In the genomic region with DNA sequence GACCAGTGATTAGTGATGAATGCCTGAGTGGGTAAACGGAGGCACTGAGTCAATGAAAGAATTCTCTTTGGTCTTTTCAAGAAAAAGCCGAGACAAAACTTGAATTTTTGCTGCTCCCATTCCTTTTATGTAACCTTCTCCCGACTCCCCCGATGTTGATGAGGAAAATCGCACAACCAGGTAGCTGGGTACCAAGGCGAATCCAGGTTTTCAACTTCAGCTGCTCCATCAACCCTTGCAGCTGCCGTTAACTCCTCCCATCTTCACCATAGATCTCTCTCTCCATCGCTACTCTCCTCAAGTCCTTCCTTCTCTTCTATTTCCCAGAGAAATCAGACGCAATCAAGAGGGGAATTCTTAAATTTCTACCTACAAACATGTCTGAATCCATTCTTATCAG, we compare ENCODE assay signal across 9 cellular contexts. TPM values are rescaled to one million over a fixed set of nuclear protein-coding genes. Genes with fewer than 3 reads are reported as not detected.
A peak's percentile ranks its signal among the peaks of the same experiment; 100 is the strongest.
DNase-seq lines count a peak whose midpoint lies in the region; ATAC-seq, FAIRE-seq and TF ChIP-seq lines count a peak whose summit lies in the region.
"Had no signal": no experiment of that assay in that cellular context is flagged by ENCODE, and none has a peak within 500 bp of the region (broad histone marks: within the 10 kb centered on the region; RNA-seq: fewer than 3 reads in every experiment).

No MANE protein-coding gene starts in this region.

- H3K4me3 ChIP-seq in heart right ventricle, result peak overlapping the region in 9 of 10 donors; percentile 34 to 66 (median 54)
- H3K4me3 ChIP-seq in GM12878, result peak overlapping the region; percentile 18; the same call in 1 of the 2 replicates
- H3K4me3 ChIP-seq in right lobe of liver, result peak overlapping the region; percentile 32 to 53 (median 48)
- peak overlapping the region; percentile 37 to 53 for H3K4me3 ChIP-seq in vagina

- TF ChIP-seq EP300 in GM12878 (IDR thresholded peaks at IDR 0.05; ENCODE audit: borderline replicate concordance in 1 of 2, control insufficient read depth in 1 of 2, low read depth in 2 of 2, low read length in 2 of 2), result no peak

- H3K4me2 ChIP-seq in GM12878 (ENCODE audit: control insufficient read depth, insufficient read depth), result peak overlapping the region; percentile 92

- SMC1A ChIA-PET in GM12878 (lab: Charles Lee; ENCODE audit: uncharacterized antibody, unreplicated experiment), result interaction anchor here (1.7 kb wide), 1 partner anchor 27 kb away, joined by 6 read pairs; no protein-coding TSS in a partner anchor

- H3K36me3 ChIP-seq in heart right ventricle, result no peaks in the 10 kb centered on the region
- no peaks in the 10 kb centered on the region for H3K36me3 ChIP-seq in GM12878 (ENCODE audit: control insufficient read depth in 2 of 2, insufficient read depth in 2 of 2, low read length in 1 of 2)
- no peaks in the 10 kb centered on the region for H3K36me3 ChIP-seq in right lobe of liver
- no peaks in the 10 kb centered on the region for H3K36me3 ChIP-seq in vagina

- H3K27ac ChIP-seq in heart right ventricle, result peak overlapping the region in 2 of 10 donors; percentile 6 to 80
- no peak overlapping the region for H3K27ac ChIP-seq in GM12878 (ENCODE audit: control insufficient read depth, insufficient read depth)
- peak overlapping the region in 1 of 3 donors; percentile 25 for H3K27ac ChIP-seq in right lobe of liver
- peak overlapping the region; percentile 46 for H3K27ac ChIP-seq in vagina

- no peak for TF ChIP-seq RAD21 in GM12878 (IDR thresholded peaks at IDR 0.05; ENCODE audit: insufficient read depth, low read depth, low read length)

- peaks cover 6 to 32% (median 22%) of the 10 kb centered on the region in 9 donors for H3K4me1 ChIP-seq in heart right ventricle
- H3K4me1 ChIP-seq in GM12878 (ENCODE audit: control insufficient read depth, insufficient read depth, low read length), result 0 out of 2 replicates have a peak, but pooled peaks cover 3% of the 10 kb centered on the region
- H3K4me1 ChIP-seq in right lobe of liver, result peaks cover 0 to 11% (median 0%) of the 10 kb centered on the region in 4 donors
- peaks cover 16% of the 10 kb centered on the region for H3K4me1 ChIP-seq in vagina

- H3K27me3 ChIP-seq in heart right ventricle (peaks cover 0 to 4% (median 0%) of the 10 kb centered on the region in 7 donors), GM12878 (replicated peaks in 1 of 2; ENCODE audit: control insufficient read depth in 2 of 2, insufficient read depth in 2 of 2, low read length in 1 of 2) (peaks cover 0 to 8% of the 10 kb centered on the region in 2 experiments; a peak in 3 of 4 replicates), right lobe of liver (no peaks in the 10 kb centered on the region), vagina (no peaks in the 10 kb centered on the region)

- 9 to 11% methylated on average over 9 of the region's 9 CpGs for WGBS in heart right ventricle, 2 donors
- WGBS in GM12878 (ENCODE audit: insufficient coverage, insufficient replicate concordance, low lambda C conversion rate, missing lambda C conversion rate), result 37% methylated on average over 9 of the region's 9 CpGs
- WGBS in right lobe of liver (ENCODE audit: insufficient coverage, low coverage, low lambda C conversion rate, missing lambda C conversion rate), result 9% methylated on average over 9 of the region's 9 CpGs

- DNase-seq in heart right ventricle, result no peak
- DNase-seq in left ventricle myocardium superior, result no peak
- no peak for DNase-seq in GM12878 (ENCODE audit: low read depth, low spot score)
- DNase-seq in right lobe of liver, result no peak
- no peak for DNase-seq in vagina (ENCODE audit: extremely low spot score in 2 of 2)
- DNase-seq in NOMO-1 (lab: John Stamatoyannopoulos, UW; ENCODE audit: unreplicated experiment in 2 of 2), result no peak
- no peak for DNase-seq in superior temporal gyrus (ENCODE audit: extremely low spot score)

- FAIRE-seq in GM12878 (lab: Jason Lieb, UNC), result no peak

- H4K20me1 ChIP-seq in GM12878 (ENCODE audit: control insufficient read depth, insufficient read depth), result no peaks in the 10 kb centered on the region

- TF ChIP-seq CTCF in heart right ventricle (IDR thresholded peaks at IDR 0.05), result no peak
- no peak for TF ChIP-seq CTCF in GM12878 (IDR thresholded peaks at IDR 0.05 in 2 of 3, conservative IDR thresholded peaks at IDR 0.05 in 1 of 3; ENCODE audit: control insufficient read depth in 2 of 3, extremely low read depth in 1 of 3, insufficient read depth in 1 of 3, low read depth in 3 of 3, low read length in 3 of 3)
- TF ChIP-seq CTCF in right lobe of liver (IDR thresholded peaks at IDR 0.05), result no peak
- TF ChIP-seq CTCF in vagina (IDR thresholded peaks at IDR 0.05), result no peak

- peak overlapping the region; percentile 74 for H2AFZ ChIP-seq in GM12878 (ENCODE audit: control insufficient read depth, low read depth, low read length)

- CTCF ChIA-PET in GM12878 (lab: Yijun Ruan, JAX), result interaction anchor here (0.9 to 17.9 kb wide), 8 partner anchors 11 to 95 kb away, joined by 3 to 183 read pairs (median 6); no protein-coding TSS in a partner anchor

- no peaks in the 10 kb centered on the region for H3K9me3 ChIP-seq in heart right ventricle
- H3K9me3 ChIP-seq in GM12878 (replicated peaks; ENCODE audit: control insufficient read depth, insufficient read depth, low read length), result no peaks in the 10 kb centered on the region
- H3K9me3 ChIP-seq in right lobe of liver, result no peaks in the 10 kb centered on the region
- H3K9me3 ChIP-seq in vagina, result no peaks in the 10 kb centered on the region

- no peak overlapping the region for H3K9ac ChIP-seq in GM12878 (ENCODE audit: control insufficient read depth, insufficient read depth, low read length)

- RAD21 ChIA-PET in GM12878 (lab: Charles Lee; ENCODE audit: unreplicated experiment), result interaction anchor here (2.8 kb wide), 1 partner anchor 92 kb away, joined by 8 read pairs; no protein-coding TSS in a partner anchor

- no TSS peak for BruUV-seq in GM12878 (replicated peaks; lab: Mats Ljungman, UMichigan)

- in situ Hi-C loops in GM12878 (cut with MboI), result no loop called here

- ATAC-seq in heart right ventricle (no peak), left ventricle myocardium superior (no peak), GM12878 (no peak), right lobe of liver (no peak), HG03378 (IDR thresholded peaks at IDR 0.05; ENCODE audit: unreplicated experiment) (no peak)

- intact Hi-C loops in heart right ventricle (cut with DNase I), result loop anchor here in 6 of 10 donors (5.0 to 10.0 kb wide), 3 partner anchors 40 to 93 kb away; partner anchors contain the start of gene C1QTNF5 (in 1 of the 6)
- intact Hi-C loops in left ventricle myocardium superior (cut with micrococcal nuclease), result no loop called here
- intact Hi-C loops in GM12878 (cut with micrococcal nuclease; ENCODE audit: unreplicated experiment), result no loop called here
- intact Hi-C loops in right lobe of liver (cut with DNase I), result no loop called here
- intact Hi-C loops in vagina (cut with DNase I), result no loop called here

- TF ChIP-seq POLR2A in GM12878 (IDR thresholded peaks at IDR 0.05; ENCODE audit: low read depth, low read length) (no peak), right lobe of liver (IDR thresholded peaks at IDR 0.05) (no peak), vagina (IDR thresholded peaks at IDR 0.05) (no peak)

- H3K79me2 ChIP-seq in GM12878 (ENCODE audit: control insufficient read depth, insufficient read depth, low read length), result no peaks in the 10 kb centered on the region

- POLR2A ChIA-PET in GM12878 (lab: Charles Lee), result no interaction called here

RNA-seq across cellular contexts. Expression of gene USP2, which starts 0.6 kb away (rescaled TPM):
- total RNA-seq in heart right ventricle, result 100 to 1,000 TPM in 9 of 10 donors, 10 to 100 TPM in 1; 87.0 to 183 (median 136) TPM
- 10 to 100 TPM; 42.0 to 64.9 TPM for polyA plus RNA-seq in heart right ventricle
- total RNA-seq in left ventricle myocardium superior, result 173 TPM
- 0.69 TPM in 1 of 2 replicates, not detected in the other for total RNA-seq in GM12878 (2013; cell fraction: nucleolus; rRNA removed)
- total RNA-seq in GM12878 (2014; rRNA removed), result not detected in 2 replicates
- not detected in 2 replicates for total RNA-seq in GM12878 (2014; rRNA removed; fragmentation: Illumina TruSeq; extraction: Trizol)
- 0.13 TPM in 1 of 2 replicates, not detected in the other for total RNA-seq in GM12878 (2021)
- polyA plus RNA-seq in GM12878 (2011; ENCODE audit: low read depth), result not detected
- polyA plus RNA-seq in GM12878 (2011; rRNA removed), result 0.04 TPM in 1 of 2 replicates, not detected in the other
- 0.12 and 0.17 TPM in 2 replicates for polyA plus RNA-seq in GM12878 (2011; cell fraction: cytosol; rRNA removed)
- polyA plus RNA-seq in GM12878 (2011; cell fraction: nucleus; rRNA removed), result 0.06 and 0.07 TPM in 2 replicates
- 0.03 and 0.07 TPM in 2 replicates for polyA plus RNA-seq in GM12878 (2012)
- polyA plus RNA-seq in GM12878 (2014; fragmentation: Illumina TruSeq; extraction: Trizol), result 0.09 TPM in 1 of 2 replicates, not detected in the other
- polyA plus RNA-seq in GM12878 (2014; fragmentation: Nextera tagmentation; extraction: Ambion mirVana), result under 1 TPM in 1 of 2 experiments, not detected in 1; 0.04 TPM
- polyA plus RNA-seq in GM12878 (2014; rRNA removed), result 0.03 TPM in 2 replicates
- polyA plus RNA-seq in GM12878 (2016; fragmentation: Nextera tagmentation; extraction: Ambion mirVana), result under 1 TPM in 1 of 2 experiments, not detected in 1; 0.11 TPM
- 0.93 TPM in 1 of 2 replicates, not detected in the other for polyA minus RNA-seq in GM12878 (2011; rRNA and poly(A)+ RNA removed)
- polyA minus RNA-seq in GM12878 (2011; cell fraction: cytosol; rRNA and poly(A)+ RNA removed), result 0.62 TPM in 1 of 2 replicates, not detected in the other
- 0.19 TPM in 1 of 2 replicates, not detected in the other for polyA minus RNA-seq in GM12878 (2011; cell fraction: nucleus; rRNA and poly(A)+ RNA removed)
- total RNA-seq in right lobe of liver, result 10 to 100 TPM in 2 of 6 experiments, 1 to 10 TPM in 4; 1.3 to 25.9 (median 4.6) TPM
- 2.5 TPM for total RNA-seq in vagina

RNA-seq across cellular contexts. Expression of gene MFRP, which starts 35.6 kb away (rescaled TPM):
- total RNA-seq in heart right ventricle, result not detected
- under 1 TPM in 1 of 2 donors, not detected in 1; 0.04 TPM for polyA plus RNA-seq in heart right ventricle
- total RNA-seq in left ventricle myocardium superior, result not detected
- total RNA-seq in GM12878 (2013; cell fraction: nucleolus; rRNA removed), result not detected in 2 replicates
- total RNA-seq in GM12878 (2014; rRNA removed), result not detected in 2 replicates
- total RNA-seq in GM12878 (2014; rRNA removed; fragmentation: Illumina TruSeq; extraction: Trizol), result not detected in 2 replicates
- not detected in 2 replicates for total RNA-seq in GM12878 (2021)
- polyA plus RNA-seq in GM12878 (2011; ENCODE audit: low read depth), result not detected
- polyA plus RNA-seq in GM12878 (2011; rRNA removed), result not detected in 2 replicates
- not detected in 2 replicates for polyA plus RNA-seq in GM12878 (2011; cell fraction: cytosol; rRNA removed)
- not detected in 2 replicates for polyA plus RNA-seq in GM12878 (2011; cell fraction: nucleus; rRNA removed)
- not detected in 2 replicates for polyA plus RNA-seq in GM12878 (2012)
- not detected in 2 replicates for polyA plus RNA-seq in GM12878 (2014; fragmentation: Illumina TruSeq; extraction: Trizol)
- polyA plus RNA-seq in GM12878 (2014; fragmentation: Nextera tagmentation; extraction: Ambion mirVana), result not detected
- not detected in 2 replicates for polyA plus RNA-seq in GM12878 (2014; rRNA removed)
- not detected for polyA plus RNA-seq in GM12878 (2016; fragmentation: Nextera tagmentation; extraction: Ambion mirVana)
- polyA minus RNA-seq in GM12878 (2011; rRNA and poly(A)+ RNA removed), result not detected in 2 replicates
- polyA minus RNA-seq in GM12878 (2011; cell fraction: cytosol; rRNA and poly(A)+ RNA removed), result not detected in 2 replicates
- not detected in 2 replicates for polyA minus RNA-seq in GM12878 (2011; cell fraction: nucleus; rRNA and poly(A)+ RNA removed)
- not detected for total RNA-seq in right lobe of liver
- not detected for total RNA-seq in vagina
- total RNA-seq: chondrocyte had no signal

RNA-seq across cellular contexts. Expression of gene THY1, which starts 40.9 kb away (rescaled TPM):
- total RNA-seq in heart right ventricle (10 to 100 TPM in 2 of 10 donors, 1 to 10 TPM in 6, under 1 TPM in 2; 0.61 to 26.6 (median 5.0) TPM), left ventricle myocardium superior (1.5 TPM), GM12878 (2014; rRNA removed) (3.3 and 4.2 TPM in 2 replicates), GM12878 (2014; rRNA removed; fragmentation: Illumina TruSeq; extraction: Trizol) (2.4 and 2.7 TPM in 2 replicates), GM12878 (2021) (2.4 and 3.1 TPM in 2 replicates), right lobe of liver (1 to 10 TPM in 4 of 6 experiments, under 1 TPM in 2; 0.13 to 5.3 (median 2.1) TPM), vagina (48.9 TPM)
- polyA plus RNA-seq in heart right ventricle (10 to 100 TPM in 1 of 2 donors, under 1 TPM in 1; 0.95 to 18.1 TPM), GM12878 (2011; rRNA removed) (6.0 and 20.1 TPM in 2 replicates), GM12878 (2014; fragmentation: Illumina TruSeq; extraction: Trizol) (8.4 and 9.3 TPM in 2 replicates), GM12878 (2014; fragmentation: Nextera tagmentation; extraction: Ambion mirVana) (1 to 10 TPM in 1 of 2 experiments, under 1 TPM in 1; 0.86 to 2.6 TPM), GM12878 (2014; rRNA removed) (4.1 and 7.3 TPM in 2 replicates), GM12878 (2016; fragmentation: Nextera tagmentation; extraction: Ambion mirVana) (1 to 10 TPM; 2.3 to 3.8 TPM)
- 22.5 and 26.7 TPM in 2 replicates for total RNA-seq in GM12878 (2013; cell fraction: nucleolus; rRNA removed)
- polyA plus RNA-seq in GM12878 (2011; ENCODE audit: low read depth), result 3.6 TPM
- 31.4 and 54.1 TPM in 2 replicates for polyA plus RNA-seq in GM12878 (2011; cell fraction: cytosol; rRNA removed)
- 12.3 and 17.1 TPM in 2 replicates for polyA plus RNA-seq in GM12878 (2011; cell fraction: nucleus; rRNA removed)
- polyA plus RNA-seq in GM12878 (2012), result 2.3 and 2.8 TPM in 2 replicates
- polyA minus RNA-seq in GM12878 (2011; rRNA and poly(A)+ RNA removed), result 24.0 and 34.6 TPM in 2 replicates
- 2.6 and 6.0 TPM in 2 replicates for polyA minus RNA-seq in GM12878 (2011; cell fraction: cytosol; rRNA and poly(A)+ RNA removed)
- 6.0 and 6.6 TPM in 2 replicates for polyA minus RNA-seq in GM12878 (2011; cell fraction: nucleus; rRNA and poly(A)+ RNA removed)

RNA-seq across cellular contexts. Expression of gene C1QTNF5, which starts 41.4 kb away (rescaled TPM):
- total RNA-seq in heart right ventricle (10 to 100 TPM; 11.4 to 25.1 (median 19.9) TPM), left ventricle myocardium superior (14.4 TPM), GM12878 (2014; rRNA removed) (not detected in 2 replicates), GM12878 (2014; rRNA removed; fragmentation: Illumina TruSeq; extraction: Trizol) (not detected in 2 replicates), GM12878 (2021) (not detected in 2 replicates), right lobe of liver (1 to 10 TPM; 2.8 to 6.3 (median 4.8) TPM), vagina (32.2 TPM)
- polyA plus RNA-seq in heart right ventricle (10 to 100 TPM; 32.8 to 35.7 TPM), GM12878 (2011; rRNA removed) (not detected in 2 replicates), GM12878 (2014; fragmentation: Illumina TruSeq; extraction: Trizol) (not detected in 2 replicates), GM12878 (2014; fragmentation: Nextera tagmentation; extraction: Ambion mirVana) (not detected), GM12878 (2014; rRNA removed) (not detected in 2 replicates), GM12878 (2016; fragmentation: Nextera tagmentation; extraction: Ambion mirVana) (not detected)
- total RNA-seq in GM12878 (2013; cell fraction: nucleolus; rRNA removed), result not detected in 2 replicates
- not detected for polyA plus RNA-seq in GM12878 (2011; ENCODE audit: low read depth)
- polyA plus RNA-seq in GM12878 (2011; cell fraction: cytosol; rRNA removed), result not detected in 2 replicates
- polyA plus RNA-seq in GM12878 (2011; cell fraction: nucleus; rRNA removed), result not detected in 2 replicates
- not detected in 2 replicates for polyA plus RNA-seq in GM12878 (2012)
- polyA minus RNA-seq in GM12878 (2011; rRNA and poly(A)+ RNA removed), result not detected in 2 replicates
- polyA minus RNA-seq in GM12878 (2011; cell fraction: cytosol; rRNA and poly(A)+ RNA removed), result not detected in 2 replicates
- polyA minus RNA-seq in GM12878 (2011; cell fraction: nucleus; rRNA and poly(A)+ RNA removed), result not detected in 2 replicates

RNA-seq across cellular contexts. Expression of gene RNF26, which starts 47.8 kb away (rescaled TPM):
- total RNA-seq in heart right ventricle, result 10 to 100 TPM; 11.1 to 17.6 (median 13.4) TPM
- polyA plus RNA-seq in heart right ventricle, result 10 to 100 TPM in 1 of 2 donors, 1 to 10 TPM in 1; 6.4 to 13.2 TPM
- total RNA-seq in left ventricle myocardium superior, result 13.2 TPM
- total RNA-seq in GM12878 (2013; cell fraction: nucleolus; rRNA removed), result 5.5 and 7.0 TPM in 2 replicates
- total RNA-seq in GM12878 (2014; rRNA removed), result 3.7 and 5.3 TPM in 2 replicates
- 7.1 and 7.2 TPM in 2 replicates for total RNA-seq in GM12878 (2014; rRNA removed; fragmentation: Illumina TruSeq; extraction: Trizol)
- total RNA-seq in GM12878 (2021), result 29.9 and 31.1 TPM in 2 replicates
- polyA plus RNA-seq in GM12878 (2011; ENCODE audit: low read depth), result 13.3 TPM
- polyA plus RNA-seq in GM12878 (2011; rRNA removed), result 7.0 and 16.6 TPM in 2 replicates
- 31.3 and 35.6 TPM in 2 replicates for polyA plus RNA-seq in GM12878 (2011; cell fraction: cytosol; rRNA removed)
- 18.6 and 20.0 TPM in 2 replicates for polyA plus RNA-seq in GM12878 (2011; cell fraction: nucleus; rRNA removed)
- 19.1 and 19.4 TPM in 2 replicates for polyA plus RNA-seq in GM12878 (2012)
- polyA plus RNA-seq in GM12878 (2014; fragmentation: Illumina TruSeq; extraction: Trizol), result 10.4 and 18.7 TPM in 2 replicates
- polyA plus RNA-seq in GM12878 (2014; fragmentation: Nextera tagmentation; extraction: Ambion mirVana), result 1 to 10 TPM; 2.8 to 4.2 TPM
- 20.9 and 25.6 TPM in 2 replicates for polyA plus RNA-seq in GM12878 (2014; rRNA removed)
- 10 to 100 TPM; 52.2 to 54.5 TPM for polyA plus RNA-seq in GM12878 (2016; fragmentation: Nextera tagmentation; extraction: Ambion mirVana)
- 30.4 and 39.4 TPM in 2 replicates for polyA minus RNA-seq in GM12878 (2011; rRNA and poly(A)+ RNA removed)
- polyA minus RNA-seq in GM12878 (2011; cell fraction: cytosol; rRNA and poly(A)+ RNA removed), result 19.4 and 20.5 TPM in 2 replicates
- polyA minus RNA-seq in GM12878 (2011; cell fraction: nucleus; rRNA and poly(A)+ RNA removed), result 19.0 and 24.8 TPM in 2 replicates
- 10 to 100 TPM; 12.9 to 18.1 (median 15.1) TPM for total RNA-seq in right lobe of liver
- total RNA-seq in vagina, result 19.6 TPM

Comparison
In these comparisons a context has a peak if more than half of its experiments do, and no peak if none do; other contexts are left out.
1. intact Hi-C loops: an anchor here in heart right ventricle (5.0 to 10.0 kb wide); none called in left ventricle myocardium superior, GM12878, right lobe of liver and vagina.